In the genomic region with DNA sequence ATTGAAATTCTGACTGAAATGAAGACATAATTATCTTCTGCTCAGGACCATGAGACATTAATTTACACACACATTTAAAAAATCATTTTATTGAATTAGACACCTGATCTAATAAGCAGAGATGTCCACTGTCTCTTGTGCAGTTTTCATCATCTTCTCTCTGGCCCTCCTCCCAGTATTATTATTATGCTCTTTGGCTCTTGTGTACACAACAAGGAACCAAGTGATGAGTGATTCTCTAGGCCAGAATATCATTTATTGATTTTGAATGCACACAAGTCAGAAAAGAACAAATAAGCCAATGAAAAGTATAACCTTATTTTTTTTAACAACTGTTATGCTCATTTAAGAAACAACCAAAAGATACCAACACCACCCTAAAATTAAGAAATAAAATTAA, we compare ENCODE assay signal across 21 cellular contexts.
"Had no signal": no experiment of that assay in that cellular context is flagged by ENCODE, and none has a peak within 500 bp of the region (broad histone marks: within the 10 kb centered on the region; RNA-seq: fewer than 3 reads in every experiment).

No MANE protein-coding gene starts in this region.

- H2AFZ ChIP-seq: hepatocyte, neural progenitor cell, parathyroid adenoma had no signal

- H3K36me3 ChIP-seq: gastrocnemius medialis, neural progenitor cell, right lobe of liver, thoracic aorta, tibial nerve, upper lobe of left lung had no signal

- H3K79me2 ChIP-seq: hepatocyte, parathyroid adenoma had no signal

- H3K27me3 ChIP-seq: gastrocnemius medialis, hepatocyte, neural progenitor cell, right lobe of liver, tibial nerve, upper lobe of left lung had no signal

- H3K27ac ChIP-seq: gastrocnemius medialis, hepatocyte, neural progenitor cell, parathyroid adenoma, right lobe of liver, thoracic aorta, tibial nerve, upper lobe of left lung had no signal

- H3K4me3 ChIP-seq: gastrocnemius medialis, hepatocyte, lung, neural progenitor cell, right lobe of liver, thoracic aorta, tibial nerve, upper lobe of left lung had no signal

- H3K4me1 ChIP-seq: gastrocnemius medialis, neural progenitor cell, parathyroid adenoma, upper lobe of left lung had no signal

- H3K9ac ChIP-seq: neural progenitor cell, parathyroid adenoma had no signal

- H3K9me3 ChIP-seq: gastrocnemius medialis, right lobe of liver, thoracic aorta, tibial nerve, upper lobe of left lung had no signal

- ATAC-seq: effector memory CD8-positive, alpha-beta T cell; left lobe of liver; stimulated activated naive B cell treated with anti-CD40 and anti-IgM and Interleukin-4, amounts not matched to agents 10 μg/mL and 1 μg/mL and 100 μg/mL, for 72 hours had no signal

- FAIRE-seq: endometrium, kidney, small intestine, urothelium cell line had no signal

- DNase-seq: cortex of kidney; effector memory CD8-positive, alpha-beta T cell; foreskin fibroblast; gastrocnemius medialis; head of caudate nucleus; kidney; right lobe of liver; stimulated activated CD4-positive, alpha-beta T cell treated with anti-CD3 and anti-CD28 coated beads, Interleukin-15, amount 100 ng/mL, for 24 hours; stimulated activated CD4-positive, alpha-beta T cell treated with anti-CD3 and anti-CD28 coated beads, Interleukin-2, amount 100 ng/mL, for 48 hours; stimulated activated naive B cell treated with anti-CD40 and anti-IgM and Interleukin-4, amounts not matched to agents 10 μg/mL and 1 μg/mL and 100 μg/mL, for 72 hours; upper lobe of left lung had no signal

- H3K4me2 ChIP-seq: hepatocyte, neural progenitor cell had no signal
